Comparison of ENCODE assay signal across 23 cellular contexts in genomic region chr7:105765846-105766245, GRCh38.
DNase-seq lines count a peak whose midpoint lies in the region; ATAC-seq and TF ChIP-seq lines count a peak whose summit lies in the region.
"Had no signal": no experiment of that assay in that cellular context is flagged by ENCODE, and none has a peak within 500 bp of the region (broad histone marks: within the 10 kb centered on the region; RNA-seq: fewer than 3 reads in every experiment).

No MANE protein-coding gene starts in this region.

- no peak for DNase-seq in activated T-cell treated with anti-CD3 and anti-CD28 coated beads, Interleukin-2, amount 50 U/mL, for 72 hours
- no peak for DNase-seq in activated T-cell treated with anti-CD3 and anti-CD28 coated beads, Interleukin-2, amount 50 U/mL, for 24 hours
- DNase-seq in mesenteric fat pad (ENCODE audit: low spot score): peak; percentile 65
- no peak for DNase-seq in gastrocnemius medialis
- DNase-seq in CD8-positive, alpha-beta memory T cell: no peak
- DNase-seq: 8988T, BE2C, Calu3, DMS79 treated with DMSO at 0.1 percent for 48 hours, H7, Kasumi-1, NCI-H2029, NCI-H2227 treated with DMSO at 0.1 percent for 48 hours, NCI-H526 treated with DMSO at 0.1 percent for 48 hours, Right ventricle myocardium superior, RPMI8226 had no signal

- ATAC-seq in activated T-cell treated with anti-CD3 and anti-CD28 coated beads, Interleukin-2, amount 50 U/mL, for 72 hours (replicated peaks in 1 of 2): peak in 1 of 2 donors; percentile 6
- ATAC-seq in activated T-helper 17 cell treated with anti-CD3 and anti-CD28 coated beads, Interleukin-2, amount 50 U/mL, for 72 hours (replicated peaks): no peak
- ATAC-seq in activated CD4-positive, CD25-positive, alpha-beta regulatory T cell treated with anti-CD3 and anti-CD28 coated beads, Interleukin-2, amount 50 U/mL, for 24 hours: no peak
- ATAC-seq in gastrocnemius medialis: no peak
- no peak for ATAC-seq in HG02938 (IDR thresholded peaks at IDR 0.05; ENCODE audit: unreplicated experiment)

- no peaks in the 10 kb centered on the region for H3K36me3 ChIP-seq in gastrocnemius medialis
- H3K36me3 ChIP-seq in CD8-positive, alpha-beta memory T cell (ENCODE audit: insufficient read depth, low read length): no peaks in the 10 kb centered on the region
- H3K36me3 ChIP-seq: BE2C, MG63, SJSA1 had no signal

- peaks cover 6% of the 10 kb centered on the region for H3K27me3 Mint-ChIP-seq in activated T-cell treated with anti-CD3 and anti-CD28 coated beads, Interleukin-2, amount 50 U/mL, for 72 hours (ENCODE audit: low read depth)
- no peaks in the 10 kb centered on the region for H3K27me3 Mint-ChIP-seq in activated T-cell treated with anti-CD3 and anti-CD28 coated beads, Interleukin-2, amount 50 U/mL, for 24 hours
- no peaks in the 10 kb centered on the region for H3K27me3 Mint-ChIP-seq in activated T-helper 17 cell treated with anti-CD3 and anti-CD28 coated beads, Interleukin-2, amount 50 U/mL, for 72 hours
- peaks cover 0 to 1% of the 10 kb centered on the region in 2 donors for H3K27me3 Mint-ChIP-seq in CD8-positive, alpha-beta memory T cell

- H3K4me1 Mint-ChIP-seq in activated T-cell treated with anti-CD3 and anti-CD28 coated beads, Interleukin-2, amount 50 U/mL, for 72 hours (ENCODE audit: low read depth): peaks cover 51% of the 10 kb centered on the region
- peaks cover 53% of the 10 kb centered on the region for H3K4me1 Mint-ChIP-seq in activated T-cell treated with anti-CD3 and anti-CD28 coated beads, Interleukin-2, amount 50 U/mL, for 24 hours (ENCODE audit: low read depth)
- H3K4me1 Mint-ChIP-seq in activated T-helper 17 cell treated with anti-CD3 and anti-CD28 coated beads, Interleukin-2, amount 50 U/mL, for 72 hours: peaks cover 43% of the 10 kb centered on the region
- peaks cover 20 to 56% (median 35%) of the 10 kb centered on the region in 3 donors for H3K4me1 Mint-ChIP-seq in CD8-positive, alpha-beta memory T cell
- H3K4me1 Mint-ChIP-seq: CD14-positive monocyte had no signal

- TF ChIP-seq POLR2A in gastrocnemius medialis (IDR thresholded peaks at IDR 0.05): no peak

- peak overlapping the region in 1 of 2 donors; percentile 66 for H3K4me3 Mint-ChIP-seq in activated T-cell treated with anti-CD3 and anti-CD28 coated beads, Interleukin-2, amount 50 U/mL, for 72 hours
- H3K4me3 Mint-ChIP-seq in activated T-cell treated with anti-CD3 and anti-CD28 coated beads, Interleukin-2, amount 50 U/mL, for 24 hours: no peak overlapping the region
- H3K4me3 Mint-ChIP-seq in activated T-helper 17 cell treated with anti-CD3 and anti-CD28 coated beads, Interleukin-2, amount 50 U/mL, for 72 hours: peak overlapping the region; percentile 76
- H3K4me3 Mint-ChIP-seq in CD8-positive, alpha-beta memory T cell: no peak overlapping the region
- H3K4me3 Mint-ChIP-seq: CD14-positive monocyte had no signal

- no peak for TF ChIP-seq CTCF in gastrocnemius medialis (IDR thresholded peaks at IDR 0.05 in 4 of 5, conservative IDR thresholded peaks at IDR 0.05 in 1 of 5)

- CTCF ChIA-PET in CD8-positive, alpha-beta memory T cell (lab: Charles Lee): interaction anchor here (0.6 to 9.2 kb wide), 9 partner anchors 8 to 274 kb away, joined by 3 to 113 read pairs (median 5); partner anchors contain the start of gene ATXN7L1

- intact Hi-C loops in gastrocnemius medialis (cut with DNase I; ENCODE audit: low total_unique reads): no loop called here

- H3K4me1 ChIP-seq in gastrocnemius medialis: peaks cover 5 to 7% of the 10 kb centered on the region in 2 donors
- peaks cover 10% of the 10 kb centered on the region for H3K4me1 ChIP-seq in CD8-positive, alpha-beta memory T cell (ENCODE audit: insufficient read depth, low read length)

- H3K9me3 Mint-ChIP-seq in activated T-cell treated with anti-CD3 and anti-CD28 coated beads, Interleukin-2, amount 50 U/mL, for 72 hours: no peaks in the 10 kb centered on the region
- no peaks in the 10 kb centered on the region for H3K9me3 Mint-ChIP-seq in activated T-cell treated with anti-CD3 and anti-CD28 coated beads, Interleukin-2, amount 50 U/mL, for 24 hours
- H3K9me3 Mint-ChIP-seq in activated T-helper 17 cell treated with anti-CD3 and anti-CD28 coated beads, Interleukin-2, amount 50 U/mL, for 72 hours: no peaks in the 10 kb centered on the region
- H3K9me3 Mint-ChIP-seq in CD8-positive, alpha-beta memory T cell: no peaks in the 10 kb centered on the region
- H3K9me3 Mint-ChIP-seq: CD14-positive monocyte had no signal

- no peaks in the 10 kb centered on the region for H3K9me3 ChIP-seq in gastrocnemius medialis
- H3K9me3 ChIP-seq in CD8-positive, alpha-beta memory T cell (ENCODE audit: low read length): no peaks in the 10 kb centered on the region
- H3K9me3 ChIP-seq: BE2C, MG63, SJSA1 had no signal

- POLR2A ChIA-PET in CD8-positive, alpha-beta memory T cell (lab: Charles Lee): no interaction called here

- no peaks in the 10 kb centered on the region for H3K36me3 Mint-ChIP-seq in activated T-cell treated with anti-CD3 and anti-CD28 coated beads, Interleukin-2, amount 50 U/mL, for 72 hours (ENCODE audit: insufficient read depth in 2 of 2)
- no peaks in the 10 kb centered on the region for H3K36me3 Mint-ChIP-seq in activated T-cell treated with anti-CD3 and anti-CD28 coated beads, Interleukin-2, amount 50 U/mL, for 24 hours (ENCODE audit: low read depth)
- H3K36me3 Mint-ChIP-seq in activated T-helper 17 cell treated with anti-CD3 and anti-CD28 coated beads, Interleukin-2, amount 50 U/mL, for 72 hours (ENCODE audit: low read depth): no peaks in the 10 kb centered on the region
- H3K36me3 Mint-ChIP-seq in CD8-positive, alpha-beta memory T cell: peaks cover 0 to 6% (median 1%) of the 10 kb centered on the region in 3 donors

- no peaks in the 10 kb centered on the region for H3K27me3 ChIP-seq in gastrocnemius medialis
- H3K27me3 ChIP-seq in CD8-positive, alpha-beta memory T cell (ENCODE audit: insufficient read depth, low read length, poor library complexity, severe bottlenecking): no peaks in the 10 kb centered on the region
- H3K27me3 ChIP-seq: BE2C, MG63, SJSA1 had no signal

- H3K4me3 ChIP-seq in gastrocnemius medialis: no peak overlapping the region
- H3K4me3 ChIP-seq in CD8-positive, alpha-beta memory T cell (ENCODE audit: low read length): no peak overlapping the region
- H3K4me3 ChIP-seq: K562, MG63, SJSA1 had no signal

- no peak overlapping the region for H3K27ac ChIP-seq in gastrocnemius medialis
- no peak overlapping the region for H3K27ac ChIP-seq in CD8-positive, alpha-beta memory T cell (ENCODE audit: low read depth, low read length)
- H3K27ac ChIP-seq: SJSA1 had no signal

- in situ Hi-C loops in gastrocnemius medialis (cut with MboI; ENCODE audit: low sequenced_read_pairs in 4 of 4): loop anchor here (10.0 to 25.0 kb wide), 5 partner anchors 239 to 399 kb away; no protein-coding TSS in a partner anchor

- peak overlapping the region; percentile 39 for H3K27ac Mint-ChIP-seq in activated T-cell treated with anti-CD3 and anti-CD28 coated beads, Interleukin-2, amount 50 U/mL, for 72 hours
- H3K27ac Mint-ChIP-seq in activated T-cell treated with anti-CD3 and anti-CD28 coated beads, Interleukin-2, amount 50 U/mL, for 24 hours: no peak overlapping the region
- H3K27ac Mint-ChIP-seq in activated T-helper 17 cell treated with anti-CD3 and anti-CD28 coated beads, Interleukin-2, amount 50 U/mL, for 72 hours: peak overlapping the region; percentile 86
- peak overlapping the region in 1 of 8 donors; percentile 36 for H3K27ac Mint-ChIP-seq in CD8-positive, alpha-beta memory T cell
